In the genomic region with DNA sequence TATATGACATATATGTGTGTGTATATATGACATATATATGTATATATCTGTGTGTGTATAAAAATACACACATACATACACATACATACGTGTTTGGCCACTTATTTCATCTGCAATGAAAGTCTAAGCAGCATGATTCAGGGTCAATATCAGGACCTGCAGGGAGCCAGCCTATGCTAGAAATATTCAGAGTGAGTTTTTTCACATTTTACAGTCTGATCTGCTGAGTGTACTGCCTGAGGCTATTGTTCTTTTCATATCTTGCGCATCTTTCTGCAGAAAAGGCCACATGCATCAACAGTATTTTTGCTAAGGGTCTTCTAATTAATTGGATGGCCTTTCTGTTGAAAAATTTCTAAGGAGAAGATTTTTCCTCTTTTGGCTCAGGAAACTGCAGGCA, we compare ENCODE assay signal across 28 cellular contexts.
"Had no signal": no experiment of that assay in that cellular context is flagged by ENCODE, and none has a peak within 500 bp of the region (broad histone marks: within the 10 kb centered on the region; RNA-seq: fewer than 3 reads in every experiment).

No MANE protein-coding gene starts in this region.

- H3K27ac ChIP-seq: adrenal gland, body of pancreas, cardiac muscle cell, colonic mucosa had no signal

- H3K36me3 ChIP-seq: adrenal gland, cardiac muscle cell, colonic mucosa had no signal

- DNase-seq: activated CD4-positive, alpha-beta memory T cell treated with anti-CD3 and anti-CD28 coated beads for 36 hours; activated CD4-positive, alpha-beta T cell treated with anti-CD3 and anti-CD28 coated beads for 36 hours; activated CD4-positive, alpha-beta T cell treated with anti-CD3 and anti-CD28 coated beads, Interleukin-2, amount 10 ng/mL, durations not matched to agents 24 days and 14 days; activated CD4-positive, CD25-positive, alpha-beta regulatory T cell; activated CD4-positive, CD25-positive, alpha-beta regulatory T cell treated with anti-CD3 and anti-CD28 coated beads, Interleukin-2, amount 50 U/mL, for 72 hours; activated CD8-positive, alpha-beta memory T cell treated with anti-CD3 and anti-CD28 coated beads, Interleukin-2, amount 10 ng/mL, durations not matched to agents 7 days and 5 days; activated CD8-positive, alpha-beta memory T cell treated with anti-CD3 and anti-CD28 coated beads, Interleukin-2, amount 50 U/mL, for 4 hours; activated CD8-positive, alpha-beta T cell treated with anti-CD3 and anti-CD28 coated beads, Interleukin-2, amount 10 ng/mL, durations not matched to agents 7 days and 5 days; activated effector memory CD4-positive, alpha-beta T cell treated with anti-CD3 and anti-CD28 coated beads, Interleukin-2, amount 50 U/mL, for 16 hours; activated naive CD4-positive, alpha-beta T cell treated with anti-CD3 and anti-CD28 coated beads for 36 hours; activated naive CD8-positive, alpha-beta T cell treated with anti-CD3 and anti-CD28 coated beads for 36 hours; activated naive CD8-positive, alpha-beta T cell treated with anti-CD3 and anti-CD28 coated beads, Interleukin-2, amount 50 U/mL, for 24 hours; activated T-cell treated with anti-CD3 and anti-CD28 coated beads, Interleukin-2, amount 50 U/mL, for 1 hour; activated T-cell treated with anti-CD3 and anti-CD28 coated beads, Interleukin-2, amount 50 U/mL, for 48 hours; adrenal gland; amygdala; aorta; body of pancreas; central memory CD4-positive, alpha-beta T cell; cerebellar nuclear complex; colonic mucosa; effector memory CD4-positive, alpha-beta T cell; endodermal cell; foreskin fibroblast; head of caudate nucleus; T-helper 17 cell had no signal

- H3K27me3 ChIP-seq: adrenal gland, body of pancreas, cardiac muscle cell, colonic mucosa had no signal

- H3K4me3 ChIP-seq: adrenal gland, body of pancreas, cardiac muscle cell, colonic mucosa had no signal

- ATAC-seq: activated CD4-positive, alpha-beta T cell treated with anti-CD3 and anti-CD28 coated beads for 36 hours; activated CD8-positive, alpha-beta memory T cell treated with anti-CD3 and anti-CD28 coated beads, Interleukin-2, amount 10 ng/mL, durations not matched to agents 7 days and 5 days; activated CD8-positive, alpha-beta T cell treated with anti-CD3 and anti-CD28 coated beads, Interleukin-2, amount 10 ng/mL, durations not matched to agents 7 days and 5 days; activated naive CD8-positive, alpha-beta T cell treated with anti-CD3 and anti-CD28 coated beads, Interleukin-2, amount 50 U/mL, for 24 hours; body of pancreas; esophagus mucosa; T-helper 17 cell had no signal

- H3K9me3 ChIP-seq: adrenal gland, body of pancreas, colonic mucosa had no signal

- H3K4me1 ChIP-seq: adrenal gland, body of pancreas, colonic mucosa had no signal
